ENCODE assay signal across 13 cellular contexts in the genomic region with DNA sequence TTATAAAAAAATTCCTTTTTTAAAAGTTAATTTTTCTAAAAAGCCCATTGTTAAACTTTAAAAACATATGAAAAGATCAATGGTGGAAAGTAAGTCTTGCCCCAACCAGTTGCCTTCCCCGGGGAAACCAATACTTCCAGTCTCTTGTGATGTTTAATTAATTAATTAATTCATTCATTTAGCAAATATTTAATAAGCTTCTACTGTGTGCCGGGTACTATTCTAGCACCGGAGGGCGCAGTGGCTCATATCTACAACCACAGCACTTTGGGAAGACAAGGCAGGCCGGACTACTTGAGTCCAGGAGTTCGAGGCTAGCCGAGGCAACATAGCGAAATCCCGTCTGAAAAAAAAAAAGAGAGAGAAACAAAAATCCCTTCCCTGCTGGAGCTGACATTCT.
DNase-seq lines count a peak whose midpoint lies in the region; TF ChIP-seq lines count a peak whose summit lies in the region.
"Had no signal": no experiment of that assay in that cellular context is flagged by ENCODE, and none has a peak within 500 bp of the region (broad histone marks: within the 10 kb centered on the region; RNA-seq: fewer than 3 reads in every experiment).

No MANE protein-coding gene starts in this region.

- no peaks in the 10 kb centered on the region for H3K79me2 ChIP-seq in OCI-LY7 (ENCODE audit: insufficient read depth, low read depth, low read length)

- WGBS in transverse colon (ENCODE audit: low coverage in 1 of 2), 2 donors: 89 to 97% methylated on average over 9 of the region's 9 CpGs

- H4K20me1 ChIP-seq in OCI-LY7 (ENCODE audit: insufficient read depth, low read length): no peaks in the 10 kb centered on the region

- H3K27me3 ChIP-seq in A673 (replicated peaks; ENCODE audit: insufficient read depth, low read depth, low read length, poor library complexity) (no peaks in the 10 kb centered on the region), transverse colon (no peaks in the 10 kb centered on the region), ascending aorta (no peaks in the 10 kb centered on the region)

- TF ChIP-seq POLR2A in erythroblast (IDR thresholded peaks at IDR 0.05; ENCODE audit: low read length): no peak
- TF ChIP-seq POLR2A in transverse colon (IDR thresholded peaks at IDR 0.05): no peak

- H3K9me3 ChIP-seq in A673 (ENCODE audit: low read depth, low read length, poor library complexity, severe bottlenecking) (no peaks in the 10 kb centered on the region), OCI-LY7 (ENCODE audit: low read length) (0 out of 2 replicates have a peak, but pooled peaks cover 8% of the 10 kb centered on the region), transverse colon (no peaks in the 10 kb centered on the region), ascending aorta (no peaks in the 10 kb centered on the region)

- TF ChIP-seq CTCF in A673 (conservative IDR thresholded peaks at IDR 0.05; ENCODE audit: low read depth, low read length) (peak; percentile 44), OCI-LY7 (conservative IDR thresholded peaks at IDR 0.05; ENCODE audit: low read length) (peak; percentile 50), transverse colon (IDR thresholded peaks at IDR 0.05) (no peak), ascending aorta (IDR thresholded peaks at IDR 0.05) (no peak)

- in situ Hi-C loops in transverse colon (cut with MboI; ENCODE audit: low pct_ligation_motif_present in 1 of 4, low pct_unique_long_range_greater_than_20kb in 1 of 4, low sequenced_read_pairs in 3 of 4): no loop called here

- no peak for TF ChIP-seq EP300 in transverse colon (IDR thresholded peaks at IDR 0.05; ENCODE audit: low read depth)

- no peak overlapping the region for H3K4me2 ChIP-seq in OCI-LY7 (ENCODE audit: low read length)

- intact Hi-C loops in A673 (cut with micrococcal nuclease; ENCODE audit: unreplicated experiment) (loop anchor here (10.0 kb wide), 1 partner anchor 90 kb away; the partner anchor contains the start of gene HECTD4), OCI-LY7 (cut with micrococcal nuclease; ENCODE audit: unreplicated experiment) (no loop called here), transverse colon (cut with DNase I; ENCODE audit: low total_unique reads) (no loop called here), ascending aorta (cut with DNase I) (no loop called here)

- H3K27ac ChIP-seq in A673 (ENCODE audit: low read depth, low read length, poor library complexity, severe bottlenecking): no peak overlapping the region
- no peak overlapping the region for H3K27ac ChIP-seq in OCI-LY7 (ENCODE audit: low read depth, low read length, poor library complexity, severe bottlenecking)
- no peak overlapping the region for H3K27ac ChIP-seq in transverse colon
- H3K27ac ChIP-seq in ascending aorta: no peak overlapping the region

- no peaks in the 10 kb centered on the region for H3K4me1 ChIP-seq in A673 (ENCODE audit: insufficient read depth, low read length, poor library complexity, severe bottlenecking)
- no peaks in the 10 kb centered on the region for H3K4me1 ChIP-seq in OCI-LY7 (ENCODE audit: insufficient read depth, low read length, poor library complexity, severe bottlenecking)
- no peaks in the 10 kb centered on the region for H3K4me1 ChIP-seq in transverse colon
- H3K4me1 ChIP-seq in ascending aorta: no peaks in the 10 kb centered on the region

- CTCF ChIA-PET in A673 (lab: Charles Lee): interaction anchor here (0.7 kb wide), 1 partner anchor 121 kb away, joined by 3 read pairs; no protein-coding TSS in a partner anchor
- CTCF ChIA-PET in OCI-LY7 (lab: Charles Lee; ENCODE audit: unreplicated experiment): no interaction called here

- DNase-seq in A673 (ENCODE audit: low spot score) (peak; percentile 32), EL (peak; percentile 6), OCI-LY7 (ENCODE audit: low spot score) (no peak), erythroblast (lab: John Stamatoyannopoulos, UW) (peak; percentile 62 to 74), SK-N-DZ (ENCODE audit: low spot score) (no peak), transverse colon (no peak), ascending aorta (ENCODE audit: low spot score in 2 of 2) (no peak)
- no peak for DNase-seq in activated CD4-positive, CD25-positive, alpha-beta regulatory T cell treated with anti-CD3 and anti-CD28 coated beads, Interleukin-2, amount 50 U/mL, for 72 hours
- DNase-seq: CD4-positive, CD25-positive, alpha-beta regulatory T cell; effector CD8-positive, alpha-beta T cell; NCI-H146; stimulated activated CD4-positive, alpha-beta T cell treated with anti-CD3 and anti-CD28 coated beads, Interleukin-2, amount 100 ng/mL, for 48 hours; stimulated activated naive CD4-positive, alpha-beta T cell treated with Interleukin-2 at 50 U/mL for 16 hours had no signal

- POLR2A ChIA-PET in A673 (lab: Charles Lee; ENCODE audit: low non-redundant PET): no interaction called here
- POLR2A ChIA-PET in OCI-LY7 (lab: Charles Lee): no interaction called here

- H3K36me3 ChIP-seq in A673 (ENCODE audit: insufficient read depth, low read length, poor library complexity, severe bottlenecking) (no peaks in the 10 kb centered on the region), OCI-LY7 (ENCODE audit: insufficient read depth, low read length) (peaks cover 31% of the 10 kb centered on the region), transverse colon (peaks cover 0 to 5% (median 0%) of the 10 kb centered on the region in 4 donors), ascending aorta (peaks cover 0 to 33% of the 10 kb centered on the region in 2 donors)

- no TSS peak for BruUV-seq in A673 (replicated peaks; lab: Mats Ljungman, UMichigan)
- no TSS peak for BruUV-seq in OCI-LY7 (replicated peaks; lab: Mats Ljungman, UMichigan)

- H3K9me2 ChIP-seq in OCI-LY7 (ENCODE audit: insufficient read depth, low read length): no peaks in the 10 kb centered on the region

- no peak overlapping the region for H3K4me3 ChIP-seq in A673 (ENCODE audit: low read depth, low read length, poor library complexity, severe bottlenecking)
- no peak overlapping the region for H3K4me3 ChIP-seq in OCI-LY7 (ENCODE audit: low read depth, low read length, poor library complexity, severe bottlenecking)
- H3K4me3 ChIP-seq in transverse colon: no peak overlapping the region
- H3K4me3 ChIP-seq in ascending aorta: no peak overlapping the region

- H2AFZ ChIP-seq in OCI-LY7 (ENCODE audit: low read length): no peak overlapping the region

Comparison
In these comparisons a context has a peak if more than half of its experiments do, and no peak if none do; other contexts are left out.
1. DNase-seq: peak in A673 (single experiment), EL (single experiment) and erythroblast (2 of 2); none in OCI-LY7 (single experiment), SK-N-DZ (single experiment), transverse colon (single experiment), ascending aorta (0 of 2) and activated CD4-positive, CD25-positive, alpha-beta regulatory T cell treated with anti-CD3 and anti-CD28 coated beads, Interleukin-2, amount 50 U/mL, for 72 hours (single experiment).
2. CTCF ChIP-seq: peak in A673 (single experiment) and OCI-LY7 (single experiment); none in transverse colon (0 of 5) and ascending aorta (0 of 3).